Comparison of ENCODE assay signal across 8 cellular contexts in the genomic region with DNA sequence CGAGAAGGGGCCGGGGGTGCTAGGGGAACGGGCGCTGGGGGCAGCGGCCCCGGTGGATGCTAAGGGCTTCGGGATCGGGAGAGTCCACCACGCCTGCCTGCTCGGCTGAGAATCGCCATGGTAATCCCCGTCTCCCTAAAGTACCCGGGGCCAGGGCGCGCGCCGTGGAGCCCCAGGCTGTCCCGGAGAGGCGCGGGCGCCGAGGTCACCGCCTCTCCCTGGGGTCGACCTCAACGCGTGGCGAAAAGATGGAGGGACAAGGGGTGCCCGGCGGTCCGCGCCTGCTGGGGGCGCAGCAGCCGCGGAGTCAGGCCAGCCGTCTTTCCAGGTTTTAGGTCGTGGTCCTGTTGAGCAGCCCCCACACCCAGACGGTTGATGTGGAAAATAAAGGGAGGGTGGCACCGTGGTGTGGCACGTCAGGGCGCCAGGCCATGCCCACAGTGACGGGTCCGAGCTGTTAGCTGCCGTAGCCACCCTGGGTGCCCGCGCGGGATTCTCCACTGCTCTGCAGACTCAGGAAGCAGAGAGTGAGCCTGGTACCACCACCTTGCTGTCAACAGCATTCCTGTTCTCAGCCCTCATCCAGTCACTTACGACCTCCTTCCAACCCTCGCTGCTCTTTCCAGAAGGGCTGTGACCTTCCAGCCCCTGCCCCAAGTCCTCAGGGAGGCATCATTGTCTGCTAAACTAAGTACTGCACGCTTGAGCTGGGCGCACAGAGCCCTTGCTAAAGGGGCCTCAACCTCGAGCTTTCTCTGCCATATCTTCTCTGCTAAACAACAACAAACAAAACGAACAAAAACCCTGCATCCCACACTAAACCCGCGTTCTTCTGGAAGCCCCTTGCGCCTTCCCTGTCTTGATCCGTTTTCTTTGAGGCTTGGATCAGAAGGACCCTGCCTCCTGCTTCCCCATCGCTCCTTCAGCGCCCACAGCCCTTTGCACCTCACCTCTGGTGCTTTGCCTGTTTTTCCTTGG. TPM values are rescaled to one million over a fixed set of nuclear protein-coding genes. Genes with fewer than 3 reads are reported as not detected.
DNase-seq lines count a peak whose midpoint lies in the region; ATAC-seq and TF ChIP-seq lines count a peak whose summit lies in the region.

No MANE protein-coding gene starts in this region.

- H3K4me1 Mint-ChIP-seq in IgD-negative memory B cell, result peaks cover 20 to 25% (median 21%) of the 10 kb centered on the region in 3 donors
- H3K4me1 Mint-ChIP-seq in activated T-cell treated with anti-CD3 and anti-CD28 coated beads, Interleukin-2, amount 50 U/mL, for 24 hours (ENCODE audit: low read depth), result peaks cover 18% of the 10 kb centered on the region

- peak overlapping the region; percentile 87 to 93 (median 90) for H3K4me3 Mint-ChIP-seq in IgD-negative memory B cell
- peak overlapping the region; percentile 78 for H3K4me3 Mint-ChIP-seq in activated T-cell treated with anti-CD3 and anti-CD28 coated beads, Interleukin-2, amount 50 U/mL, for 24 hours

- H3K27me3 Mint-ChIP-seq in IgD-negative memory B cell, result no peaks in the 10 kb centered on the region
- H3K27me3 Mint-ChIP-seq in activated T-cell treated with anti-CD3 and anti-CD28 coated beads, Interleukin-2, amount 50 U/mL, for 24 hours, result no peaks in the 10 kb centered on the region

- H3K27ac Mint-ChIP-seq in IgD-negative memory B cell, result peak overlapping the region; percentile 94 to 97 (median 95)
- peak overlapping the region; percentile 88 for H3K27ac Mint-ChIP-seq in activated T-cell treated with anti-CD3 and anti-CD28 coated beads, Interleukin-2, amount 50 U/mL, for 24 hours

- H3K36me3 Mint-ChIP-seq in IgD-negative memory B cell, result peaks cover 2% of the 10 kb centered on the region
- H3K36me3 Mint-ChIP-seq in activated T-cell treated with anti-CD3 and anti-CD28 coated beads, Interleukin-2, amount 50 U/mL, for 24 hours (ENCODE audit: low read depth), result no peaks in the 10 kb centered on the region

- peak; percentile 31 for DNase-seq in NCI-H82 (lab: John Stamatoyannopoulos, UW)
- DNase-seq in NCI-H82 treated with DMSO at 0.1 percent for 48 hours (lab: John Stamatoyannopoulos, UW; ENCODE audit: unreplicated experiment), result no peak
- no peak for DNase-seq in activated T-cell treated with anti-CD3 and anti-CD28 coated beads, Interleukin-2, amount 50 U/mL, for 24 hours
- DNase-seq in NCI-H2029 treated with DMSO at 0.1 percent for 48 hours (lab: John Stamatoyannopoulos, UW), result no peak

- H3K27me3 ChIP-seq in gastroesophageal sphincter (no peaks in the 10 kb centered on the region), rectal smooth muscle tissue (ENCODE audit: control insufficient read depth, insufficient read depth, low read length) (no peaks in the 10 kb centered on the region)

- no peak for TF ChIP-seq POLR2A in gastroesophageal sphincter (IDR thresholded peaks at IDR 0.05)

- ATAC-seq in gastroesophageal sphincter (peak; percentile 30), HG02970 (IDR thresholded peaks at IDR 0.05; ENCODE audit: low FRiP score, unreplicated experiment) (no peak)

- peaks cover 0 to 19% (median 7%) of the 10 kb centered on the region in 3 donors for H3K4me1 ChIP-seq in gastroesophageal sphincter
- no peaks in the 10 kb centered on the region for H3K4me1 ChIP-seq in rectal smooth muscle tissue (ENCODE audit: control insufficient read depth, insufficient read depth, low read length)

- no peaks in the 10 kb centered on the region for H3K9me3 ChIP-seq in gastroesophageal sphincter

- H3K27ac ChIP-seq in gastroesophageal sphincter (peak overlapping the region in 1 of 4 donors; percentile 12), rectal smooth muscle tissue (ENCODE audit: low read depth, low read length) (no peak overlapping the region)

- H3K4me3 ChIP-seq in gastroesophageal sphincter (peak overlapping the region; percentile 26 to 68), rectal smooth muscle tissue (ENCODE audit: low read length) (peak overlapping the region; percentile 35)

- H3K36me3 ChIP-seq in gastroesophageal sphincter (no peaks in the 10 kb centered on the region), rectal smooth muscle tissue (ENCODE audit: control insufficient read depth, insufficient read depth, low read length) (no peaks in the 10 kb centered on the region)

- H3K9me3 Mint-ChIP-seq in IgD-negative memory B cell, result no peaks in the 10 kb centered on the region
- no peaks in the 10 kb centered on the region for H3K9me3 Mint-ChIP-seq in activated T-cell treated with anti-CD3 and anti-CD28 coated beads, Interleukin-2, amount 50 U/mL, for 24 hours

- 36 to 65% methylated on average over 10 to 11 of the region's 58 CpGs for WGBS in gastroesophageal sphincter (ENCODE audit: low coverage in 1 of 2), 2 donors

- no peak for TF ChIP-seq EP300 in gastroesophageal sphincter (IDR thresholded peaks at IDR 0.05)

- TF ChIP-seq CTCF in gastroesophageal sphincter (IDR thresholded peaks at IDR 0.05), result no peak

- H3K9ac ChIP-seq in rectal smooth muscle tissue (ENCODE audit: low read length), result no peak overlapping the region

RNA-seq across cellular contexts. Expression of a gene that starts 0.7 kb away (rescaled TPM):
- 8.3 TPM for polyA plus RNA-seq in IgD-negative memory B cell
- not detected for total RNA-seq in gastroesophageal sphincter
